ENCODE assay signal across 8 cellular contexts in the genomic region with DNA sequence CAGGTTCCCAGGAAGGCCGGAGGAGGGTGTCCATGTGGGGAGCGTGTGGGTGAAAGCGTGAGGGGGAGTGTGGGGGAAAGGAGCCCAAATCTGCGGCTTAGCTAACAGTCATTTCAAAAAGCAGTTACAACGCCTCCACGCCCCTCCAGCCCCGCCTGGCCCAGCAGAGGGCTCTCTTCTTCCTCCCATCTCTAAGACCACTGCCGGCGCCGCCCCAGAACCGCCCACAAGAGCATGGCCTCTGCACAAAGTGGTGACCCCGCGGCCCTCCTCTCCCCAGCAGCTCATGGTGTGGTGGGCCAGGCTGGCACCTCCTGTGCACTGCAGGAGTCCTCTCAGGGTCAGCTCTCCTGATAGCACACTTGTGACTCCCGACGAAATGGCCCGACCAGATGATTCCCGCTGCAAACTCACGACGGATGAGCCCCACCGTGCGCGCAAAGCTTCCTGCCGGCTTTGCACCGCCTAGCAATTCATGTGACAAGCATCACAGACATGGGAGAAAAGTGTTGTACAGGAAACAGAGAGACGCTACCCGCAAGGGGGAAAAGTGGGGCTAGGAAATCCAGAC. TPM values are rescaled to one million over a fixed set of nuclear protein-coding genes. Genes with fewer than 3 reads are reported as not detected.
DNase-seq lines count a peak whose midpoint lies in the region; ATAC-seq and TF ChIP-seq lines count a peak whose summit lies in the region.

No MANE protein-coding gene starts in this region.

- H3K27ac ChIP-seq in ascending aorta (peak overlapping the region in 1 of 2 donors; percentile 38), hepatocyte (peak overlapping the region; percentile 93)

- no peaks in the 10 kb centered on the region for H3K27me3 Mint-ChIP-seq in T-helper 17 cell

- H3K4me2 ChIP-seq in hepatocyte, result peak overlapping the region; percentile 85

- peak overlapping the region; percentile 83 for H2AFZ ChIP-seq in hepatocyte

- ATAC-seq in GM21717 (IDR thresholded peaks at IDR 0.05; ENCODE audit: unreplicated experiment), result peak; percentile 99
- ATAC-seq in T-helper 17 cell, result peak; percentile 98

- DNase-seq in ELF-1 (ENCODE audit: low read depth, low spot score) (peak; percentile 94), KBM-7 (peak; percentile 93), T-helper 17 cell (peak; percentile 65 to 68 (median 67)), ascending aorta (ENCODE audit: low spot score in 2 of 2) (peak; percentile 53 to 88), hepatocyte (ENCODE audit: low spot score) (peak; percentile 87), retinal pigment epithelial cell (ENCODE audit: low read depth) (peak; percentile 30), NCI-H128 (lab: John Stamatoyannopoulos, UW; ENCODE audit: unreplicated experiment) (no peak)

- H3K4me3 ChIP-seq in ascending aorta, result peak overlapping the region; percentile 50 to 67
- H3K4me3 ChIP-seq in hepatocyte, result peak overlapping the region; percentile 56
- H3K4me3 ChIP-seq in retinal pigment epithelial cell (ENCODE audit: low read length), result peak overlapping the region; percentile 62

- H3K4me3 Mint-ChIP-seq in T-helper 17 cell, result peak overlapping the region; percentile 98

- peak overlapping the region; percentile 98 for H3K27ac Mint-ChIP-seq in T-helper 17 cell

- H4K20me1 ChIP-seq in hepatocyte (ENCODE audit: insufficient read depth, poor library complexity, severe bottlenecking), result no peaks in the 10 kb centered on the region

- H3K79me2 ChIP-seq in hepatocyte, result no peaks in the 10 kb centered on the region

- H3K36me3 ChIP-seq in ascending aorta (no peaks in the 10 kb centered on the region), hepatocyte (replicated peaks; ENCODE audit: insufficient read depth, low read depth) (no peaks in the 10 kb centered on the region)

- peak; percentile 49 to 74 (median 56) for TF ChIP-seq CTCF in ascending aorta (IDR thresholded peaks at IDR 0.05)
- peak; percentile 72 for TF ChIP-seq CTCF in hepatocyte (IDR thresholded peaks at IDR 0.05; ENCODE audit: poor library complexity)
- peak; percentile 80 for TF ChIP-seq CTCF in retinal pigment epithelial cell (conservative IDR thresholded peaks at IDR 0.05; ENCODE audit: low read depth, low read length)

- no peaks in the 10 kb centered on the region for H3K27me3 ChIP-seq in ascending aorta
- H3K27me3 ChIP-seq in hepatocyte, result no peaks in the 10 kb centered on the region

- no peaks in the 10 kb centered on the region for H3K4me1 ChIP-seq in ascending aorta
- peaks cover 7% of the 10 kb centered on the region for H3K4me1 ChIP-seq in hepatocyte (ENCODE audit: insufficient read depth)

- peaks cover 21% of the 10 kb centered on the region for H3K4me1 Mint-ChIP-seq in T-helper 17 cell

- intact Hi-C loops in ascending aorta (cut with DNase I), result loop anchor here (1.0 to 10.0 kb wide), 2 partner anchors 118 to 483 kb away; no protein-coding TSS in a partner anchor

- in situ Hi-C loops in KBM-7 (cut with MboI; ENCODE audit: low pct_unique_long_range_greater_than_20kb, low sequenced_read_pairs), result no loop called here

- H3K9me2 ChIP-seq in hepatocyte (replicated peaks; ENCODE audit: insufficient read depth), result no peaks in the 10 kb centered on the region

- H3K9me3 ChIP-seq in T-helper 17 cell (ENCODE audit: control insufficient read depth, low read length, poor library complexity, severe bottlenecking), result no peaks in the 10 kb centered on the region
- H3K9me3 ChIP-seq in ascending aorta, result no peaks in the 10 kb centered on the region
- no peaks in the 10 kb centered on the region for H3K9me3 ChIP-seq in hepatocyte (ENCODE audit: low read depth)

- WGBS in hepatocyte (ENCODE audit: low lambda C conversion rate, missing lambda C conversion rate), result 6% methylated on average over 24 of the region's 26 CpGs

- no peaks in the 10 kb centered on the region for H3K36me3 Mint-ChIP-seq in T-helper 17 cell (ENCODE audit: low read depth)

RNA-seq across cellular contexts. Expression of a gene that starts 12.4 kb away (rescaled TPM):
- total RNA-seq in T-helper 17 cell (10 to 100 TPM; 57.7 to 65.1 TPM), ascending aorta (30.4 TPM), hepatocyte (27.7 and 29.3 TPM in 2 replicates)
- polyA plus RNA-seq in hepatocyte, result 11.5 and 16.1 TPM in 2 replicates

RNA-seq across cellular contexts. Expression of a gene that starts 37.1 kb away (rescaled TPM):
- total RNA-seq in T-helper 17 cell, result not detected
- total RNA-seq in ascending aorta, result not detected
- total RNA-seq in hepatocyte, result not detected in 2 replicates
- not detected in 2 replicates for polyA plus RNA-seq in hepatocyte

RNA-seq across cellular contexts. Expression of a gene that starts 43.5 kb away (rescaled TPM):
- under 1 TPM; 0.29 to 0.30 TPM for total RNA-seq in T-helper 17 cell
- total RNA-seq in ascending aorta, result not detected
- total RNA-seq in hepatocyte, result 0.43 TPM in 1 of 2 replicates, not detected in the other
- not detected in 2 replicates for polyA plus RNA-seq in hepatocyte

RNA-seq across cellular contexts. Expression of a gene that starts 43.6 kb away (rescaled TPM):
- total RNA-seq in T-helper 17 cell, result under 1 TPM; 0.77 to 0.83 TPM
- 1.1 TPM for total RNA-seq in ascending aorta
- under 0.01 and 0.07 TPM in 2 replicates for total RNA-seq in hepatocyte
- polyA plus RNA-seq in hepatocyte, result 0.07 TPM in 1 of 2 replicates, not detected in the other
